11 cellular contexts compared by ENCODE assay signal in genomic region chr5:149596712-149597111, GRCh38. TPM values are rescaled to one million over a fixed set of nuclear protein-coding genes. Genes with fewer than 3 reads are reported as not detected.
DNase-seq lines count a peak whose midpoint lies in the region; ATAC-seq, FAIRE-seq and TF ChIP-seq lines count a peak whose summit lies in the region.
"Had no signal": no experiment of that assay in that cellular context is flagged by ENCODE, and none has a peak within 500 bp of the region (broad histone marks: within the 10 kb centered on the region; RNA-seq: fewer than 3 reads in every experiment).

No MANE protein-coding gene starts in this region.

- DNase-seq in GM12892 (ENCODE audit: insufficient read length) (no peak), dermis blood vessel endothelial cell (peak; percentile 88), left kidney (ENCODE audit: low read depth, low spot score) (peak; percentile 17), DMS153 treated with DMSO at 0.1 percent for 48 hours (lab: John Stamatoyannopoulos, UW; ENCODE audit: unreplicated experiment) (no peak)
- DNase-seq in stimulated activated naive B cell treated with anti-CD40 and anti-IgM and Interleukin-4, amounts not matched to agents 10 μg/mL and 1 μg/mL and 100 μg/mL, for 72 hours, result no peak
- no peak for DNase-seq in activated CD4-positive, alpha-beta T cell treated with anti-CD3 and anti-CD28 coated beads for 36 hours
- DNase-seq: activated T-cell treated with anti-CD3 and anti-CD28 coated beads for 4 hours, H7 had no signal

- no peak for ATAC-seq in stimulated activated naive B cell treated with anti-CD40 and anti-IgM and Interleukin-4, amounts not matched to agents 10 μg/mL and 1 μg/mL and 100 μg/mL, for 72 hours (replicated peaks)
- ATAC-seq in GM21529 (IDR thresholded peaks at IDR 0.05; ENCODE audit: unreplicated experiment) (no peak), HG03159 (IDR thresholded peaks at IDR 0.05; ENCODE audit: unreplicated experiment) (no peak)
- no peak for ATAC-seq in activated CD4-positive, alpha-beta T cell treated with anti-CD3 and anti-CD28 coated beads for 36 hours

- intact Hi-C loops in activated CD4-positive, alpha-beta T cell treated with anti-CD3 and anti-CD28 coated beads for 36 hours (cut with DNase I, micrococcal nuclease), result no loop called here

- POLR2A ChIA-PET in activated CD4-positive, alpha-beta T cell treated with anti-CD3 and anti-CD28 coated beads for 36 hours (lab: Charles Lee), result no interaction called here

- H3K36me3 Mint-ChIP-seq in stimulated activated naive B cell treated with anti-CD40 and anti-IgM and Interleukin-4, amounts not matched to agents 10 μg/mL and 1 μg/mL and 100 μg/mL, for 72 hours, result no peaks in the 10 kb centered on the region
- no peaks in the 10 kb centered on the region for H3K36me3 Mint-ChIP-seq in activated CD4-positive, alpha-beta T cell treated with anti-CD3 and anti-CD28 coated beads for 36 hours (ENCODE audit: low read depth)

- no peaks in the 10 kb centered on the region for H3K27me3 Mint-ChIP-seq in stimulated activated naive B cell treated with anti-CD40 and anti-IgM and Interleukin-4, amounts not matched to agents 10 μg/mL and 1 μg/mL and 100 μg/mL, for 72 hours
- H3K27me3 Mint-ChIP-seq in activated CD4-positive, alpha-beta T cell treated with anti-CD3 and anti-CD28 coated beads for 36 hours, result peaks cover 2% of the 10 kb centered on the region

- no peak for TF ChIP-seq POLR2A in GM12892 (IDR thresholded peaks at IDR 0.05; ENCODE audit: low read depth, low read length)

- peak; percentile 46 for FAIRE-seq in GM12892 (lab: Jason Lieb, UNC)
- FAIRE-seq: frontal cortex had no signal

- H3K4me1 Mint-ChIP-seq in stimulated activated naive B cell treated with anti-CD40 and anti-IgM and Interleukin-4, amounts not matched to agents 10 μg/mL and 1 μg/mL and 100 μg/mL, for 72 hours, result peaks cover 11 to 20% of the 10 kb centered on the region in 2 donors
- no peaks in the 10 kb centered on the region for H3K4me1 Mint-ChIP-seq in activated CD4-positive, alpha-beta T cell treated with anti-CD3 and anti-CD28 coated beads for 36 hours

- no peak overlapping the region for H3K4me3 Mint-ChIP-seq in stimulated activated naive B cell treated with anti-CD40 and anti-IgM and Interleukin-4, amounts not matched to agents 10 μg/mL and 1 μg/mL and 100 μg/mL, for 72 hours
- H3K4me3 Mint-ChIP-seq in activated CD4-positive, alpha-beta T cell treated with anti-CD3 and anti-CD28 coated beads for 36 hours, result no peak overlapping the region

- CTCF ChIA-PET in activated CD4-positive, alpha-beta T cell treated with anti-CD3 and anti-CD28 coated beads for 36 hours (lab: Charles Lee), result interaction anchor here (0.5 to 2.0 kb wide), 2 partner anchors 22 to 342 kb away, joined by 3 to 7 read pairs; no protein-coding TSS in a partner anchor

- no peaks in the 10 kb centered on the region for H3K9me3 Mint-ChIP-seq in stimulated activated naive B cell treated with anti-CD40 and anti-IgM and Interleukin-4, amounts not matched to agents 10 μg/mL and 1 μg/mL and 100 μg/mL, for 72 hours
- H3K9me3 Mint-ChIP-seq in activated CD4-positive, alpha-beta T cell treated with anti-CD3 and anti-CD28 coated beads for 36 hours (ENCODE audit: low read depth), result no peaks in the 10 kb centered on the region

- peak overlapping the region; percentile 74 for H3K27ac Mint-ChIP-seq in stimulated activated naive B cell treated with anti-CD40 and anti-IgM and Interleukin-4, amounts not matched to agents 10 μg/mL and 1 μg/mL and 100 μg/mL, for 72 hours
- H3K27ac Mint-ChIP-seq in activated CD4-positive, alpha-beta T cell treated with anti-CD3 and anti-CD28 coated beads for 36 hours, result no peak overlapping the region

RNA-seq across cellular contexts. Expression of gene ARHGEF37, which starts 15.4 kb away (rescaled TPM):
- polyA plus RNA-seq in GM12892 (2012; ENCODE audit: missing spikeins), result 0.61 TPM
- total RNA-seq in dermis blood vessel endothelial cell, result 13.6 and 16.0 TPM in 2 replicates
- total RNA-seq in activated CD4-positive, alpha-beta T cell treated with anti-CD3 and anti-CD28 coated beads for 36 hours, result 1 to 10 TPM; 1.7 to 2.1 TPM

RNA-seq across cellular contexts. Expression of gene CSNK1A1, which starts 45.5 kb away (rescaled TPM):
- polyA plus RNA-seq in GM12892 (2012; ENCODE audit: missing spikeins), result 69.0 TPM
- 415 and 530 TPM in 2 replicates for total RNA-seq in dermis blood vessel endothelial cell
- total RNA-seq in activated CD4-positive, alpha-beta T cell treated with anti-CD3 and anti-CD28 coated beads for 36 hours, result 100 to 1,000 TPM; 169 to 203 TPM

Comparison
In these comparisons a context has a peak if more than half of its experiments do, and no peak if none do; other contexts are left out.
1. DNase-seq: peak in dermis blood vessel endothelial cell (single experiment) and left kidney (single experiment); none in GM12892 (single experiment), stimulated activated naive B cell treated with anti-CD40 and anti-IgM and Interleukin-4, amounts not matched to agents 10 μg/mL and 1 μg/mL and 100 μg/mL, for 72 hours (single experiment), DMS153 treated with DMSO at 0.1 percent for 48 hours (single experiment) and activated CD4-positive, alpha-beta T cell treated with anti-CD3 and anti-CD28 coated beads for 36 hours (single experiment).